ENCODE assay signal across 1 cellular context in the genomic region with DNA sequence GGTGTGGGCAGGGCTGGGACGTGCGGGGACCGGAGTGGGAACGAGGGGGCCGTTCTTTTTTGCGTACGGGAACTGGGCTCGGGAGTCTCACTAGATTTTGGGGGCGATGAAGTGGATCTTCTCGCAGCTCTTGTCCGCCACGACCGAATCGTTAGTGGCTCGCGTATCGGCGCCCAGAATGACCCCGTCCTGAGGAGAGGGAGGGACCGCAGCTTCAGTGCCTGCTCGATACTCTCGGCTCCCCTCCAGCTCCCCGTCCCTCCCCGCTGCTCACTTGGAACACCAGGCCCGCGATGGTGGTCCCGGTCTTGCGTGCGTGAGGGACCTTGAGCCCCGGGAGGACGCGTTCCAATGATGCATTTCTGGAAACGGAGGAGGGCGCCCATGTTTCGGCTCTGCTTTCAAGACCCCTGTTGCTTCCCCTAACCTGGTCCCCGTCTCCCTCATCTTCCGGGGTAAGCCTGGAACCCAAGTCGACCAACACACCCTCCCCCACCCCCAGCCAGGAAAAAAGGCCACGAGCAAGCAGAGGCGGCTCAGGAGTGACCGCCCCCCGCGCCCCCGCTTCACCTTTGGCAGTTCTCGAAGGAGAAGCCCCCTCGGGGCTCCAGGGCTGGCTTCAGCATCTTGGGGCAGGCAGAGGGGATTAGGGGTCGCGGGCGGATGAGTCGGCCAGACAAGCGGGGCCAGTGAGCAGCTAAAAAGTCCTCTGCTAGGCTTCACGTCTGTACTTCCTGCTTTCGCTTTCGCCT.
TF ChIP-seq lines count a peak whose summit lies in the region.

Gene PSMB10 (minus strand): TSS at position 727 of the 752 bp plus-strand sequence. CDS start 101 bp downstream, at position 626.

TF ChIP-seq in HepG2, 621 proteins besides CTCF, POLR2A, EP300 and RAD21 (continued from another document and continues in another):
- no peak for TF ChIP-seq KAT2B (IDR thresholded peaks at IDR 0.05; ENCODE audit: borderline replicate concordance, low read depth, low read length)
- TF ChIP-seq ZNF660 (CRISPR knock-in tag; IDR thresholded peaks at IDR 0.05; ENCODE audit: borderline replicate concordance, low read depth) = no peak
- no peak for TF ChIP-seq ZNF709 (CRISPR knock-in tag; IDR thresholded peaks at IDR 0.05)
- TF ChIP-seq ZNF160 (CRISPR knock-in tag; IDR thresholded peaks at IDR 0.05) = 0 out of 2 replicates have a peak, but pooled peaks have one; percentile 2
- TF ChIP-seq BCL3 (CRISPR knock-in tag; IDR thresholded peaks at IDR 0.05) = no peak
- no peak for TF ChIP-seq NCOR1 (IDR thresholded peaks at IDR 0.05; ENCODE audit: borderline replicate concordance, low read length)
- no peak for TF ChIP-seq EZH2 (conservative IDR thresholded peaks at IDR 0.05; ENCODE audit: low read depth, low read length)
- no peak for TF ChIP-seq EHMT2 (IDR thresholded peaks at IDR 0.05; ENCODE audit: borderline replicate concordance, low read depth, low read length)
- TF ChIP-seq, protein P1, sequence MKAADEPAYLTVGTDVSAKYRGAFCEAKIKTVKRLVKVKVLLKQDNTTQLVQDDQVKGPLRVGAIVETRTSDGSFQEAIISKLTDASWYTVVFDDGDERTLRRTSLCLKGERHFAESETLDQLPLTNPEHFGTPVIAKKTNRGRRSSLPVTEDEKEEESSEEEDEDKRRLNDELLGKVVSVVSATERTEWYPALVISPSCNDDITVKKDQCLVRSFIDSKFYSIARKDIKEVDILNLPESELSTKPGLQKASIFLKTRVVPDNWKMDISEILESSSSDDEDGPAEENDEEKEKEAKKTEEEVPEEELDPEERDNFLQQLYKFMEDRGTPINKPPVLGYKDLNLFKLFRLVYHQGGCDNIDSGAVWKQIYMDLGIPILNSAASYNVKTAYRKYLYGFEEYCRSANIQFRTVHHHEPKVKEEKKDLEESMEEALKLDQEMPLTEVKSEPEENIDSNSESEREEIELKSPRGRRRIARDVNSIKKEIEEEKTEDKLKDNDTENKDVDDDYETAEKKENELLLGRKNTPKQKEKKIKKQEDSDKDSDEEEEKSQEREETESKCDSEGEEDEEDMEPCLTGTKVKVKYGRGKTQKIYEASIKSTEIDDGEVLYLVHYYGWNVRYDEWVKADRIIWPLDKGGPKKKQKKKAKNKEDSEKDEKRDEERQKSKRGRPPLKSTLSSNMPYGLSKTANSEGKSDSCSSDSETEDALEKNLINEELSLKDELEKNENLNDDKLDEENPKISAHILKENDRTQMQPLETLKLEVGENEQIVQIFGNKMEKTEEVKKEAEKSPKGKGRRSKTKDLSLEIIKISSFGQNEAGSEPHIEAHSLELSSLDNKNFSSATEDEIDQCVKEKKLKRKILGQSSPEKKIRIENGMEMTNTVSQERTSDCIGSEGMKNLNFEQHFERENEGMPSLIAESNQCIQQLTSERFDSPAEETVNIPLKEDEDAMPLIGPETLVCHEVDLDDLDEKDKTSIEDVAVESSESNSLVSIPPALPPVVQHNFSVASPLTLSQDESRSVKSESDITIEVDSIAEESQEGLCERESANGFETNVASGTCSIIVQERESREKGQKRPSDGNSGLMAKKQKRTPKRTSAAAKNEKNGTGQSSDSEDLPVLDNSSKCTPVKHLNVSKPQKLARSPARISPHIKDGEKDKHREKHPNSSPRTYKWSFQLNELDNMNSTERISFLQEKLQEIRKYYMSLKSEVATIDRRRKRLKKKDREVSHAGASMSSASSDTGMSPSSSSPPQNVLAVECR (CRISPR knock-in tag; IDR thresholded peaks at IDR 0.05; ENCODE audit: borderline replicate concordance) = no peak
- TF ChIP-seq ZNF281 (CRISPR knock-in tag; IDR thresholded peaks at IDR 0.05; ENCODE audit: borderline replicate concordance) = 0 out of 2 replicates have a peak, but pooled peaks have one; percentile 20
- TF ChIP-seq, protein P2, sequence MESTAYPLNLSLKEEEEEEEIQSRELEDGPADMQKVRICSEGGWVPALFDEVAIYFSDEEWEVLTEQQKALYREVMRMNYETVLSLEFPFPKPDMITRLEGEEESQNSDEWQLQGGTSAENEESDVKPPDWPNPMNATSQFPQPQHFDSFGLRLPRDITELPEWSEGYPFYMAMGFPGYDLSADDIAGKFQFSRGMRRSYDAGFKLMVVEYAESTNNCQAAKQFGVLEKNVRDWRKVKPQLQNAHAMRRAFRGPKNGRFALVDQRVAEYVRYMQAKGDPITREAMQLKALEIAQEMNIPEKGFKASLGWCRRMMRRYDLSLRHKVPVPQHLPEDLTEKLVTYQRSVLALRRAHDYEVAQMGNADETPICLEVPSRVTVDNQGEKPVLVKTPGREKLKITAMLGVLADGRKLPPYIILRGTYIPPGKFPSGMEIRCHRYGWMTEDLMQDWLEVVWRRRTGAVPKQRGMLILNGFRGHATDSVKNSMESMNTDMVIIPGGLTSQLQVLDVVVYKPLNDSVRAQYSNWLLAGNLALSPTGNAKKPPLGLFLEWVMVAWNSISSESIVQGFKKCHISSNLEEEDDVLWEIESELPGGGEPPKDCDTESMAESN (CRISPR knock-in tag; conservative IDR thresholded peaks at IDR 0.05) = no peak
- TF ChIP-seq MYPOP (CRISPR knock-in tag; IDR thresholded peaks at IDR 0.05) = no peak
- no peak; the same call in 1 of the 2 replicates for TF ChIP-seq FOSL2 (CRISPR knock-in tag; IDR thresholded peaks at IDR 0.05)
- no peak; the same call in 1 of the 2 replicates for TF ChIP-seq JDP2 (CRISPR knock-in tag; IDR thresholded peaks at IDR 0.05; ENCODE audit: borderline replicate concordance)
- TF ChIP-seq CENPBD1 (CRISPR knock-in tag; IDR thresholded peaks at IDR 0.05; ENCODE audit: borderline replicate concordance, low read depth) = no peak
- TF ChIP-seq, protein P3, sequence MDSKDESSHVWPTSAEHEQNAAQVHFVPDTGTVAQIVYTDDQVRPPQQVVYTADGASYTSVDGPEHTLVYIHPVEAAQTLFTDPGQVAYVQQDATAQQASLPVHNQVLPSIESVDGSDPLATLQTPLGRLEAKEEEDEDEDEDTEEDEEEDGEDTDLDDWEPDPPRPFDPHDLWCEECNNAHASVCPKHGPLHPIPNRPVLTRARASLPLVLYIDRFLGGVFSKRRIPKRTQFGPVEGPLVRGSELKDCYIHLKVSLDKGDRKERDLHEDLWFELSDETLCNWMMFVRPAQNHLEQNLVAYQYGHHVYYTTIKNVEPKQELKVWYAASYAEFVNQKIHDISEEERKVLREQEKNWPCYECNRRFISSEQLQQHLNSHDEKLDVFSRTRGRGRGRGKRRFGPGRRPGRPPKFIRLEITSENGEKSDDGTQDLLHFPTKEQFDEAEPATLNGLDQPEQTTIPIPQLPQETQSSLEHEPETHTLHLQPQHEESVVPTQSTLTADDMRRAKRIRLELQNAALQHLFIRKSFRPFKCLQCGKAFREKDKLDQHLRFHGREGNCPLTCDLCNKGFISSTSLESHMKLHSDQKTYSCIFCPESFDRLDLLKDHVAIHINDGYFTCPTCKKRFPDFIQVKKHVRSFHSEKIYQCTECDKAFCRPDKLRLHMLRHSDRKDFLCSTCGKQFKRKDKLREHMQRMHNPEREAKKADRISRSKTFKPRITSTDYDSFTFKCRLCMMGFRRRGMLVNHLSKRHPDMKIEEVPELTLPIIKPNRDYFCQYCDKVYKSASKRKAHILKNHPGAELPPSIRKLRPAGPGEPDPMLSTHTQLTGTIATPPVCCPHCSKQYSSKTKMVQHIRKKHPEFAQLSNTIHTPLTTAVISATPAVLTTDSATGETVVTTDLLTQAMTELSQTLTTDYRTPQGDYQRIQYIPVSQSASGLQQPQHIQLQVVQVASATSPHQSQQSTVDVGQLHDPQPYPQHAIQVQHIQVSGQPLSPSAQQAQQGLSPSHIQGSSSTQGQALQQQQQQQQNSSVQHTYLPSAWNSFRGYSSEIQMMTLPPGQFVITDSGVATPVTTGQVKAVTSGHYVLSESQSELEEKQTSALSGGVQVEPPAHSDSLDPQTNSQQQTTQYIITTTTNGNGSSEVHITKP (CRISPR knock-in tag; IDR thresholded peaks at IDR 0.05; ENCODE audit: low read depth) = no peak
- TF ChIP-seq TMF1 (CRISPR knock-in tag; IDR thresholded peaks at IDR 0.05; ENCODE audit: low read depth) = peak; percentile 12; the same call in 1 of the 2 replicates
- TF ChIP-seq RARA (CRISPR knock-in tag; IDR thresholded peaks at IDR 0.05) = no peak
- TF ChIP-seq ZNF264 (CRISPR knock-in tag; IDR thresholded peaks at IDR 0.05) = no peak
- TF ChIP-seq PHF8 (CRISPR knock-in tag; IDR thresholded peaks at IDR 0.05) = peak; percentile 12; the same call in 1 of the 2 replicates
- TF ChIP-seq U2AF1 (optimal IDR thresholded peaks at IDR 0.05; ENCODE audit: low read depth, low read length) = peak; percentile 10
- no peak for TF ChIP-seq ZNF713 (CRISPR knock-in tag; IDR thresholded peaks at IDR 0.05)
- TF ChIP-seq ZNF510 (CRISPR knock-in tag; IDR thresholded peaks at IDR 0.05; ENCODE audit: low read depth) = peak; percentile 53; the same call in 1 of the 2 replicates
- no peak for TF ChIP-seq SPEN (CRISPR knock-in tag; IDR thresholded peaks at IDR 0.05; ENCODE audit: low read depth)
- TF ChIP-seq ZNF546 (CRISPR knock-in tag; conservative IDR thresholded peaks at IDR 0.05) = peak; percentile 24; the same call in 1 of the 2 replicates
- peak; percentile 49; the same call in 1 of the 2 replicates for TF ChIP-seq FOXC1 (CRISPR knock-in tag; IDR thresholded peaks at IDR 0.05; ENCODE audit: borderline replicate concordance)
- TF ChIP-seq ZNF337 (CRISPR knock-in tag; IDR thresholded peaks at IDR 0.05; ENCODE audit: borderline replicate concordance, low read depth) = no peak
- 0 out of 2 replicates have a peak, but pooled peaks have one; percentile 73 for TF ChIP-seq ZNF232 (CRISPR knock-in tag; IDR thresholded peaks at IDR 0.05; ENCODE audit: borderline replicate concordance)
- TF ChIP-seq SMYD3 (CRISPR knock-in tag; IDR thresholded peaks at IDR 0.05) = peak; percentile 69; the same call in 1 of the 2 replicates
- peak; percentile 58 for TF ChIP-seq SKIL (CRISPR knock-in tag; IDR thresholded peaks at IDR 0.05; ENCODE audit: borderline replicate concordance)
- 0 out of 2 replicates have a peak, but pooled peaks have one; percentile 14 for TF ChIP-seq ZNF124 (CRISPR knock-in tag; IDR thresholded peaks at IDR 0.05)
- TF ChIP-seq ZNF24 (IDR thresholded peaks at IDR 0.05) = no peak
- 0 out of 2 replicates have a peak, but pooled peaks have one; percentile 32 for TF ChIP-seq SATB2 (CRISPR knock-in tag; IDR thresholded peaks at IDR 0.05)
- TF ChIP-seq CEBPB (IDR thresholded peaks at IDR 0.05; ENCODE audit: borderline replicate concordance, low read depth, low read length) = no peak
- no peak for TF ChIP-seq ZNF879 (CRISPR knock-in tag; IDR thresholded peaks at IDR 0.05)
- TF ChIP-seq NONO (IDR thresholded peaks at IDR 0.05) = no peak
- TF ChIP-seq NONO (CRISPR knock-in tag; conservative IDR thresholded peaks at IDR 0.05) = no peak; the same call in none of the 2 replicates
- TF ChIP-seq ZNF616 (CRISPR knock-in tag; IDR thresholded peaks at IDR 0.05; ENCODE audit: low read depth) = 0 out of 2 replicates have a peak, but pooled peaks have one; percentile 62
- peak; percentile 7; the same call in 1 of the 2 replicates for TF ChIP-seq ZNF598 (CRISPR knock-in tag; IDR thresholded peaks at IDR 0.05; ENCODE audit: borderline replicate concordance)
- TF ChIP-seq ATF1 (CRISPR knock-in tag; IDR thresholded peaks at IDR 0.05) = no peak
- no peak for TF ChIP-seq GABPB1 (CRISPR knock-in tag; IDR thresholded peaks at IDR 0.05)
- no peak for TF ChIP-seq NFE2 (CRISPR knock-in tag; IDR thresholded peaks at IDR 0.05)
